Comparison of ENCODE assay signal across 8 cellular contexts in the genomic region with DNA sequence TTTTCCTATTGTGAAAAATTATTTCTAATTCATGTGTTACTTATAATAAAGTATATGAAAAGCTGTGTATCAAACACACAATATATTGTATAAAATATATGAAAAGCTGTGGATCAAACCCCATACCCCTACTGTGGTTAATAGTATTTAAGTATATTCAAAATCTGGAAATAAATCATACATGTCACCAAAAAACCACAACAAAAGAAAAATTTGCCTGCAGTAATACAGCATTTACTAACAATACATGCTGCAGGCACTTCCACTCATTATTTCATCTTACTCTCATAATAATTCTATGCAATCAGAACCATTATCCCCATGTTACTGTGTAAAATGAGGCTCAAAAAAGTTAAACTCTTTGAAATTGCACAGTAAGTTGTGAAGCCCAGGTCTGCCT.
A peak's percentile ranks its signal among the peaks of the same experiment; 100 is the strongest.
DNase-seq lines count a peak whose midpoint lies in the region; TF ChIP-seq lines count a peak whose summit lies in the region.

No MANE protein-coding gene starts in this region.

- no peak for DNase-seq in HEK293T (ENCODE audit: extremely low spot score)
- DNase-seq in T-helper 2 cell treated with Interferon-gamma antibody and Interleukin-4, amounts not matched to agents 5 μg/mL and 100 μg/mL, for 36 hours (ENCODE audit: low spot score): no peak
- DNase-seq in fibroblast of villous mesenchyme (ENCODE audit: low read depth): no peak
- DNase-seq in inferior parietal cortex (ENCODE audit: extremely low spot score): no peak
- no peak for DNase-seq in stimulated activated naive CD4-positive, alpha-beta T cell treated with Interleukin-2 at 50 U/mL for 16 hours (lab: John Stamatoyannopoulos, UW)
- no peak for DNase-seq in testis
- no peak for DNase-seq in NCI-H1694 treated with DMSO at 0.1 percent for 48 hours (lab: John Stamatoyannopoulos, UW)

- H3K27ac Mint-ChIP-seq in T-helper 2 cell treated with Interferon-gamma antibody and Interleukin-4, amounts not matched to agents 5 μg/mL and 100 μg/mL, for 36 hours: peak overlapping the region; percentile 100

- CTCF ChIA-PET in HEK293T (lab: Yijun Ruan, JAX): no interaction called here

- H3K27ac ChIP-seq in skeletal muscle tissue (ENCODE audit: low read depth, low read length) (peak overlapping the region; percentile 96), testis (peak overlapping the region in 1 of 2 donors; percentile 98)

- H3K9me3 Mint-ChIP-seq in T-helper 2 cell treated with Interferon-gamma antibody and Interleukin-4, amounts not matched to agents 5 μg/mL and 100 μg/mL, for 36 hours: peaks cover 3% of the 10 kb centered on the region

- peaks cover 42% of the 10 kb centered on the region for H3K36me3 Mint-ChIP-seq in T-helper 2 cell treated with Interferon-gamma antibody and Interleukin-4, amounts not matched to agents 5 μg/mL and 100 μg/mL, for 36 hours (ENCODE audit: low read depth)

- H3K4me3 ChIP-seq in fibroblast of villous mesenchyme (ENCODE audit: low read depth, low read length) (peak overlapping the region; percentile 78), skeletal muscle tissue (ENCODE audit: low read length in 3 of 3) (peak overlapping the region; percentile 85 to 92 (median 88)), testis (peak overlapping the region in 1 of 2 donors; percentile 90)

- TF ChIP-seq CTCF in fibroblast of villous mesenchyme (IDR thresholded peaks at IDR 0.05; ENCODE audit: insufficient read depth, low read depth, low read length) (no peak), testis (IDR thresholded peaks at IDR 0.05) (no peak)

- peaks cover 56% of the 10 kb centered on the region for H3K4me1 Mint-ChIP-seq in T-helper 2 cell treated with Interferon-gamma antibody and Interleukin-4, amounts not matched to agents 5 μg/mL and 100 μg/mL, for 36 hours (ENCODE audit: low read depth)

- no peaks in the 10 kb centered on the region for H3K27me3 Mint-ChIP-seq in T-helper 2 cell treated with Interferon-gamma antibody and Interleukin-4, amounts not matched to agents 5 μg/mL and 100 μg/mL, for 36 hours (ENCODE audit: low read depth)

- TF ChIP-seq POLR2A in testis (IDR thresholded peaks at IDR 0.05): no peak

- H3K9ac ChIP-seq in skeletal muscle tissue (ENCODE audit: low read depth in 1 of 3, low read length in 3 of 3): peak overlapping the region in 2 of 3 donors; percentile 95 to 97

- peaks cover 14 to 32% (median 16%) of the 10 kb centered on the region in 3 donors for H3K4me1 ChIP-seq in skeletal muscle tissue (ENCODE audit: control insufficient read depth in 3 of 3, insufficient read depth in 3 of 3, low read length in 3 of 3)
- H3K4me1 ChIP-seq in testis: peaks cover 24% of the 10 kb centered on the region

- H3K36me3 ChIP-seq in skeletal muscle tissue (ENCODE audit: control insufficient read depth in 3 of 3, insufficient read depth in 3 of 3, low read length in 3 of 3): no peaks in the 10 kb centered on the region
- no peaks in the 10 kb centered on the region for H3K36me3 ChIP-seq in testis (ENCODE audit: low read depth, missing control alignments)

- intact Hi-C loops in testis (cut with DNase I; ENCODE audit: low total_unique reads): no loop called here

- H3K27me3 ChIP-seq in skeletal muscle tissue (ENCODE audit: control insufficient read depth in 3 of 3, insufficient read depth in 3 of 3, low read length in 3 of 3) (no peaks in the 10 kb centered on the region), testis (no peaks in the 10 kb centered on the region)

- H3K9me3 ChIP-seq in skeletal muscle tissue (ENCODE audit: control insufficient read depth in 3 of 3, low read length in 3 of 3) (no peaks in the 10 kb centered on the region), testis (no peaks in the 10 kb centered on the region)

- POLR2A ChIA-PET in HEK293T (lab: Yijun Ruan, JAX): no interaction called here

- H3K4me3 Mint-ChIP-seq in T-helper 2 cell treated with Interferon-gamma antibody and Interleukin-4, amounts not matched to agents 5 μg/mL and 100 μg/mL, for 36 hours: peak overlapping the region; percentile 99

TF ChIP-seq in HEK293T, 16 proteins besides CTCF, POLR2A, EP300 and RAD21:
- TF ChIP-seq BHLHE40 (IDR thresholded peaks at IDR 0.05; ENCODE audit: borderline replicate concordance) (no peak), LEF1 (IDR thresholded peaks at IDR 0.05; ENCODE audit: borderline replicate concordance) (no peak), L3MBTL2 (conservative IDR thresholded peaks at IDR 0.05) (no peak), FOXM1 (IDR thresholded peaks at IDR 0.05; ENCODE audit: borderline replicate concordance) (no peak), CTBP1 (IDR thresholded peaks at IDR 0.05; ENCODE audit: borderline replicate concordance) (no peak), FOXA1 (IDR thresholded peaks at IDR 0.05) (no peak)
- TF ChIP-seq, protein P1, sequence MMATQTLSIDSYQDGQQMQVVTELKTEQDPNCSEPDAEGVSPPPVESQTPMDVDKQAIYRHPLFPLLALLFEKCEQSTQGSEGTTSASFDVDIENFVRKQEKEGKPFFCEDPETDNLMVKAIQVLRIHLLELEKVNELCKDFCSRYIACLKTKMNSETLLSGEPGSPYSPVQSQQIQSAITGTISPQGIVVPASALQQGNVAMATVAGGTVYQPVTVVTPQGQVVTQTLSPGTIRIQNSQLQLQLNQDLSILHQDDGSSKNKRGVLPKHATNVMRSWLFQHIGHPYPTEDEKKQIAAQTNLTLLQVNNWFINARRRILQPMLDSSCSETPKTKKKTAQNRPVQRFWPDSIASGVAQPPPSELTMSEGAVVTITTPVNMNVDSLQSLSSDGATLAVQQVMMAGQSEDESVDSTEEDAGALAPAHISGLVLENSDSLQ (IDR thresholded peaks at IDR 0.05): peak; percentile 73
TF ChIP-seq in HEK293T: peak in this region for 1.
